24 cellular contexts compared by ENCODE assay signal in the genomic region with DNA sequence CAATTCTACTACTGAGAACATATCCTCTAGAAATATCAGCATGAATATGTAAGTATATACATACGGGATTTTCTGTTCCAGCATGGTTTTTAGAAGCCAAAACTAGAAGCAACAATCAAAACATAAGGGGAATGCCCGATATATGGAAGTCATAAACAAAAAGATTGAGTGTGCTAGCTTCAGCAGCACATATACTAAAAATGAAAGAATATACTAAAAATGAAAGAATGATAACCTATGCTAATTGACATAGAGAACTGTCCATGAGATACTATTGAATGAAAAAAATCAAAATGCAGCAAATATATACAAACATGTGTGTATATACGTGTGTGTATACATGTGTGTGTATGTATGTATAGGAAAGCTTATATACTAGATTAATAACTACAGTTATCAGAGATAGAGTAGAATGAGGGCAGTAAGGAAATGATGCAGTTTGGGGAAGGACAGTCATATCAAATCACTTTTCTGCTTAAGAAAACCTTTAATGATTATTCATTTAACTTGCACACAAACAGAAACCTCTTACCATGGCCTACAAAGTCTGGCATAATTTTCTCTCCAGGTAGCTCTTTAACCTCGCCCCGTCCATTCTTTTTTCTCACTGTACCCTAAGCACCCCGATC.
"Had no signal": no experiment of that assay in that cellular context is flagged by ENCODE, and none has a peak within 500 bp of the region (broad histone marks: within the 10 kb centered on the region; RNA-seq: fewer than 3 reads in every experiment).

No MANE protein-coding gene starts in this region.

- H3K36me3 ChIP-seq: heart left ventricle, pancreas, right atrium auricular region, spleen, thyroid gland, WERI-Rb-1 had no signal

- H3K9me3 ChIP-seq: heart left ventricle, pancreas, psoas muscle, right atrium auricular region, thyroid gland had no signal

- H3K4me1 ChIP-seq: heart left ventricle, pancreas, psoas muscle, right atrium auricular region, spleen, thyroid gland had no signal

- H3K4me3 Mint-ChIP-seq: activated T-helper 1 cell treated with anti-CD3 and anti-CD28 coated beads, Interleukin-12 subunit alpha, Interleukin-12 subunit beta, Interleukin-2, Interleukin-4 antibody, amounts not matched to agents 30 ng/mL and 10 ng/mL and 1 ng/mL, durations not matched to agents 14 hours and 24 hours and 36 hours; brain; dendritic cell treated with granulocyte-macrophage colony-stimulating factor and Interleukin-4, amounts not matched to agents 40 ng/mL and 50 ng/mL, for 4 days; memory B cell; nephron; T-helper 2 cell treated with Interferon-gamma antibody and Interleukin-4, amounts not matched to agents 5 μg/mL and 100 μg/mL, for 36 hours had no signal

- H3K4me1 Mint-ChIP-seq: memory B cell, nephron had no signal

- H3K27me3 ChIP-seq: heart left ventricle, pancreas, right atrium auricular region, thyroid gland had no signal

- H3K36me3 Mint-ChIP-seq: brain had no signal

- H3K9me3 Mint-ChIP-seq: activated T-helper 1 cell treated with anti-CD3 and anti-CD28 coated beads, Interleukin-12 subunit alpha, Interleukin-12 subunit beta, Interleukin-2, Interleukin-4 antibody, amounts not matched to agents 30 ng/mL and 10 ng/mL and 1 ng/mL, durations not matched to agents 14 hours and 24 hours and 36 hours had no signal

- H3K27ac Mint-ChIP-seq: activated naive CD4-positive, alpha-beta T cell treated with anti-CD3 and anti-CD28 coated beads, Interleukin-2, amount 50 U/mL, for 72 hours; activated T-helper 1 cell treated with anti-CD3 and anti-CD28 coated beads, Interleukin-12 subunit alpha, Interleukin-12 subunit beta, Interleukin-2, Interleukin-4 antibody, amounts not matched to agents 30 ng/mL and 10 ng/mL and 1 ng/mL, durations not matched to agents 14 hours and 24 hours and 36 hours; brain; dendritic cell treated with granulocyte-macrophage colony-stimulating factor and Interleukin-4, amounts not matched to agents 40 ng/mL and 50 ng/mL, for 4 days; memory B cell; nephron; T-helper 2 cell treated with Interferon-gamma antibody and Interleukin-4, amounts not matched to agents 5 μg/mL and 100 μg/mL, for 36 hours had no signal

- ATAC-seq: heart left ventricle; left cardiac atrium; pancreas; psoas muscle; stimulated activated naive CD8-positive, alpha-beta T cell treated with anti-CD3 and anti-CD28 coated beads, Interleukin-15, Interleukin-2, amounts not matched to agents 100 U/mL and 50 U/mL, for 24 hours had no signal

- DNase-seq: activated CD4-positive, alpha-beta T cell treated with anti-CD3 and anti-CD28 coated beads, Interleukin-2, amount 50 U/mL, for 1 hour; activated CD4-positive, CD25-positive, alpha-beta regulatory T cell treated with anti-CD3 and anti-CD28 coated beads, Interleukin-2, amount 50 U/mL, for 72 hours; activated CD8-positive, alpha-beta memory T cell treated with anti-CD3 and anti-CD28 coated beads, Interleukin-2, amount 50 U/mL, for 48 hours; activated gamma-delta T cell treated with Interleukin-2 at 50 U/mL for 16 hours; aorta; effector CD4-positive, alpha-beta T cell; heart left ventricle; islet precursor cell; left cardiac atrium; pancreas; psoas muscle; spleen; stimulated activated CD4-positive, alpha-beta T cell treated with anti-CD3 and anti-CD28 coated beads, Interleukin-4, amount 100 ng/mL, for 1 hour; stimulated activated naive CD8-positive, alpha-beta T cell treated with anti-CD3 and anti-CD28 coated beads, Interleukin-15, Interleukin-2, amounts not matched to agents 100 U/mL and 50 U/mL, for 24 hours; thyroid gland; WERI-Rb-1 had no signal

- H3K27ac ChIP-seq: heart left ventricle, pancreas, psoas muscle, right atrium auricular region, spleen, thyroid gland, WERI-Rb-1 had no signal

- H3K27me3 Mint-ChIP-seq: brain; dendritic cell treated with granulocyte-macrophage colony-stimulating factor and Interleukin-4, amounts not matched to agents 40 ng/mL and 50 ng/mL, for 4 days had no signal

- H3K4me3 ChIP-seq: heart left ventricle, pancreas, psoas muscle, right atrium auricular region, spleen, thyroid gland had no signal
